Comparison of ENCODE assay signal across 15 cellular contexts in genomic region chr4:97073194-97073593, GRCh38.
DNase-seq lines count a peak whose midpoint lies in the region; TF ChIP-seq lines count a peak whose summit lies in the region.
"Had no signal": no experiment of that assay in that cellular context is flagged by ENCODE, and none has a peak within 500 bp of the region (broad histone marks: within the 10 kb centered on the region; RNA-seq: fewer than 3 reads in every experiment).

No MANE protein-coding gene starts in this region.

- peaks cover 3% of the 10 kb centered on the region for H3K27me3 Mint-ChIP-seq in nephron progenitor cell (ENCODE audit: low read depth, poor library complexity)
- H3K27me3 Mint-ChIP-seq: CD8-positive, alpha-beta memory T cell had no signal

- peak overlapping the region; percentile 9 for H3K27ac Mint-ChIP-seq in nephron progenitor cell
- H3K27ac Mint-ChIP-seq: CD8-positive, alpha-beta memory T cell had no signal

- no peaks in the 10 kb centered on the region for H3K9me3 Mint-ChIP-seq in nephron progenitor cell

- no peak overlapping the region for H3K4me3 Mint-ChIP-seq in nephron progenitor cell
- H3K4me3 Mint-ChIP-seq: CD8-positive, alpha-beta memory T cell had no signal

- H3K4me1 Mint-ChIP-seq in nephron progenitor cell = peaks cover 14% of the 10 kb centered on the region
- H3K4me1 Mint-ChIP-seq: CD8-positive, alpha-beta memory T cell had no signal

- DNase-seq in H4 (ENCODE audit: low spot score) = peak; percentile 63
- peak; percentile 34 for DNase-seq in NCI-H82 (lab: John Stamatoyannopoulos, UW)
- DNase-seq in amniotic epithelial cell (ENCODE audit: low read depth) = peak; percentile 2
- no peak for DNase-seq in nephron progenitor cell
- DNase-seq in NCI-H1930 (lab: John Stamatoyannopoulos, UW) = no peak
- no peak for DNase-seq in activated CD4-positive, alpha-beta T cell treated with anti-CD3 and anti-CD28 coated beads, Interleukin-2, amount 50 U/mL, for 48 hours
- DNase-seq in C1 segment of cervical spinal cord (lab: John Stamatoyannopoulos, UW) = no peak
- DNase-seq: BE2C; CD8-positive, alpha-beta memory T cell; GM23248; KG1; MG63; NCI-H1105 treated with DMSO at 0.1 percent for 48 hours; NCI-H2029 treated with DMSO at 0.1 percent for 48 hours; NCI-H524 had no signal

- no peaks in the 10 kb centered on the region for H3K36me3 Mint-ChIP-seq in nephron progenitor cell (ENCODE audit: low read depth)
- H3K36me3 Mint-ChIP-seq: CD8-positive, alpha-beta memory T cell had no signal

- TF ChIP-seq CTCF in nephron progenitor cell (IDR thresholded peaks at IDR 0.05) = no peak

Comparison
In these comparisons a context has a peak if more than half of its experiments do, and no peak if none do; other contexts are left out.
1. DNase-seq: peak in H4 (single experiment), NCI-H82 (single experiment) and amniotic epithelial cell (single experiment); none in nephron progenitor cell (single experiment), NCI-H1930 (0 of 2), activated CD4-positive, alpha-beta T cell treated with anti-CD3 and anti-CD28 coated beads, Interleukin-2, amount 50 U/mL, for 48 hours (0 of 2) and C1 segment of cervical spinal cord (0 of 14).